In the genomic region with DNA sequence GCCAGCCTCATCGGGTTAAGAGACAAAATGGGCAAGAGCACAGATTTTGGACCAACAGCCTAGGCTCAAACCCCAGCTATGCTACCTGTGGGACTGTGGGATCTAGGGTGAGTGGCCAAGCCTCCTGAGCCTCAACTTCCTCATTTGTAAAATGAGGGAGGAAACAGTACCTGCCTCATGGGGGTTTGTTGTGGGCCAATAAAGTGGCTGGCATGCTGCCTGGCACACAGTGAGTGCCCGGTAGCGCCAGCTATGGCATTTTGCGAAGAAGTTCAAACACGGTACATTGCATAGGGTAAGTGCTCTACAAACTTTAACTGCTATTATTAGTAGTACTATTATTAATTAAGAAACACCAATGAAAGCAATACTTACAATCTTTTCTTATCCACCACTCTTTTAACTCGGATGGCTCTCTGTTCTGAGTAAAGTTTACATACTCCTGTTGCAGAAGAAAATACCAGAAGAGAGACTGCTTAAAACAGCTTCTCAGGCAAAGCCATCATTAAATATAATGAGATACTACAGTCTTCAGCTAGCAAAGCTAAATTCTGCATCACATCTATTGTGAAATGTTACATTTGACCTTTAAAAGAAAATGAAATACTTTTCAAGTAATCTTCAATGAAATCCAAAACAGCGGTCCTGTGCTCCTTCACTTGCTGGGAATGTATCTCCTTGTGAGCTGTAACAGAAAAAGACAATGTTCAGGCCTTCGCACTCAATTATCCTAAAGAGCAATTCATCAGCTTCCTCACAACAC, we compare ENCODE assay signal across 14 cellular contexts.
"Had no signal": no experiment of that assay in that cellular context is flagged by ENCODE, and none has a peak within 500 bp of the region (broad histone marks: within the 10 kb centered on the region; RNA-seq: fewer than 3 reads in every experiment).

No MANE protein-coding gene starts in this region.

- H3K4me3 ChIP-seq: gastrocnemius medialis, transverse colon had no signal

- H3K9me3 Mint-ChIP-seq: activated T-helper 17 cell treated with anti-CD3 and anti-CD28 coated beads, Interleukin-2, amount 50 U/mL, for 72 hours; naive B cell had no signal

- H3K27ac ChIP-seq: epithelial cell of prostate, gastrocnemius medialis, transverse colon had no signal

- DNase-seq: activated CD4-positive, alpha-beta T cell treated with anti-CD3 and anti-CD28 coated beads for 1 hour; activated CD4-positive, alpha-beta T cell treated with anti-CD3 and anti-CD28 coated beads, Interleukin-2, amount 50 U/mL, for 4 hours; activated naive CD4-positive, alpha-beta T cell treated with Interleukin-2 at 50 U/mL for 16 hours; aorta; gastrocnemius medialis; naive B cell; retina; stimulated activated CD4-positive, alpha-beta T cell treated with anti-CD3 and anti-CD28 coated beads, Interleukin-15, amount 100 ng/mL, for 24 hours; stimulated activated CD4-positive, alpha-beta T cell treated with anti-CD3 and anti-CD28 coated beads, Interleukin-4, amount 100 ng/mL, for 1 hour; stimulated activated naive CD4-positive, alpha-beta T cell; T1000; transverse colon had no signal

- H3K9me3 ChIP-seq: gastrocnemius medialis, transverse colon had no signal

- H3K4me3 Mint-ChIP-seq: activated T-helper 17 cell treated with anti-CD3 and anti-CD28 coated beads, Interleukin-2, amount 50 U/mL, for 72 hours; naive B cell had no signal

- ATAC-seq: activated T-helper 17 cell treated with anti-CD3 and anti-CD28 coated beads, Interleukin-2, amount 50 U/mL, for 72 hours; gastrocnemius medialis had no signal

- H3K4me1 ChIP-seq: gastrocnemius medialis, transverse colon had no signal

- H3K27me3 Mint-ChIP-seq: activated T-helper 17 cell treated with anti-CD3 and anti-CD28 coated beads, Interleukin-2, amount 50 U/mL, for 72 hours; naive B cell had no signal

- H3K27me3 ChIP-seq: gastrocnemius medialis, transverse colon had no signal
